8 cellular contexts compared by ENCODE assay signal in the genomic region with DNA sequence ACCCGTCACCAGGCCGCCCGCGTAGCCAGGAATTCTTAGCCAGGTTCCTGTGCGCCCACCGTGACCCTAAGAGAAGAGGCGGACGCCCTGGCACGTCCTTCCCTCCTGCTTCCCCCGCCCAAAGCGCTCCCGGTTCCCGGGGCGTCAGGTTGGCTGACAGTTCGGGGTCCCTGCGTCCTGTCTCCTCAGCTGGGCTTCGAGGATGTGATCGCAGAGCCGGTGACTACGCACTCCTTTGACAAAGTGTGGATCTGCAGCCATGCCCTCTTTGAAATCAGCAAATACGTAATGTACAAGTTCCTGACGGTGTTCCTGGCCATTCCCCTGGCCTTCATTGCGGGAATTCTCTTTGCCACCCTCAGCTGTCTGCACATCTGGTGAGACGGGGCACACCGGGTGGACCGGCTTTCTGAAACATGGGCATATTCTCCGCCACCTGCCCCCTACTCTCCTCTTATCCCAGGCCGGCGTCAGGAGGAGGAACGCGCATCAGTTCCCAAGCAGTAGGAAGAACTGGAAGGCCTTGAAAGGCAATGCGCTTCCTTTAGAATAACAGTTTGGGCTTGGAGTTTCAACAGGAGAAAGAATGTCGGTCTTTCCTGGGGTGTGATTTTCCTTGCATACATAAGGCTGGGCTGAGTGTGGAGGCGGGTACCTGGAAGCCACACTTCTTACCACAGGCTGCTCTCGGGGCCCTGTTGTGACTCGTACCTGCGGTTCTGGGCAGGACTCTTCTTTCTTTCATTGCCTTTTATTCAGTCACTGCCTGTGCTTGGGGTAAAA. TPM values are rescaled to one million over a fixed set of nuclear protein-coding genes. Genes with fewer than 3 reads are reported as not detected.
DNase-seq lines count a peak whose midpoint lies in the region; ATAC-seq and TF ChIP-seq lines count a peak whose summit lies in the region.

No MANE protein-coding gene starts in this region.

- H3K4me1 Mint-ChIP-seq in activated T-helper 2 cell treated with anti-CD3 and anti-CD28 coated beads, Interferon-gamma antibody, Interleukin-2, Interleukin-4, amounts not matched to agents 10 μg/mL and 5 μg/mL and 100 μg/mL, durations not matched to agents 14 hours and 24 hours and 36 hours (ENCODE audit: low read depth) = peaks cover 10% of the 10 kb centered on the region
- H3K4me1 Mint-ChIP-seq in osteocyte (ENCODE audit: unreplicated experiment) = peaks cover 41% of the 10 kb centered on the region

- H3K27me3 Mint-ChIP-seq in activated T-helper 2 cell treated with anti-CD3 and anti-CD28 coated beads, Interferon-gamma antibody, Interleukin-2, Interleukin-4, amounts not matched to agents 10 μg/mL and 5 μg/mL and 100 μg/mL, durations not matched to agents 14 hours and 24 hours and 36 hours (ENCODE audit: low read depth) = peaks cover 58% of the 10 kb centered on the region
- H3K27me3 Mint-ChIP-seq in osteocyte (ENCODE audit: unreplicated experiment) = no peaks in the 10 kb centered on the region

- peak; percentile 77 to 85 for ATAC-seq in activated CD4-positive, CD25-positive, alpha-beta regulatory T cell treated with anti-CD3 and anti-CD28 coated beads, Interleukin-2, amount 50 U/mL, for 24 hours

- H3K4me1 ChIP-seq in HUES48 (ENCODE audit: control insufficient read depth, insufficient read depth, low read length) = peaks cover 20% of the 10 kb centered on the region

- peak overlapping the region; percentile 38; the same call in 1 of the 2 replicates for H3K9ac ChIP-seq in HUES48 (ENCODE audit: low read depth, low read length)

- no peaks in the 10 kb centered on the region for H3K9me3 Mint-ChIP-seq in activated T-helper 2 cell treated with anti-CD3 and anti-CD28 coated beads, Interferon-gamma antibody, Interleukin-2, Interleukin-4, amounts not matched to agents 10 μg/mL and 5 μg/mL and 100 μg/mL, durations not matched to agents 14 hours and 24 hours and 36 hours
- peaks cover 5% of the 10 kb centered on the region for H3K9me3 Mint-ChIP-seq in osteocyte (ENCODE audit: unreplicated experiment)

- no peaks in the 10 kb centered on the region for H3K9me3 ChIP-seq in HUES48 (ENCODE audit: control insufficient read depth, insufficient read depth, low read length)

- H3K27ac ChIP-seq in HUES48 (ENCODE audit: low read depth, low read length) = peak overlapping the region; percentile 52

- H3K4me3 Mint-ChIP-seq in activated T-helper 2 cell treated with anti-CD3 and anti-CD28 coated beads, Interferon-gamma antibody, Interleukin-2, Interleukin-4, amounts not matched to agents 10 μg/mL and 5 μg/mL and 100 μg/mL, durations not matched to agents 14 hours and 24 hours and 36 hours (ENCODE audit: low read depth) = peak overlapping the region; percentile 51
- peak overlapping the region; percentile 95 for H3K4me3 Mint-ChIP-seq in osteocyte (ENCODE audit: unreplicated experiment)

- TF ChIP-seq CTCF in osteocyte (IDR thresholded peaks at IDR 0.05) = no peak

- no peaks in the 10 kb centered on the region for H3K36me3 ChIP-seq in HUES48 (ENCODE audit: control insufficient read depth, insufficient read depth, low read length)

- H3K27ac Mint-ChIP-seq in activated T-helper 2 cell treated with anti-CD3 and anti-CD28 coated beads, Interferon-gamma antibody, Interleukin-2, Interleukin-4, amounts not matched to agents 10 μg/mL and 5 μg/mL and 100 μg/mL, durations not matched to agents 14 hours and 24 hours and 36 hours = no peak overlapping the region
- peak overlapping the region; percentile 91 for H3K27ac Mint-ChIP-seq in osteocyte (ENCODE audit: unreplicated experiment)

- no peaks in the 10 kb centered on the region for H3K36me3 Mint-ChIP-seq in activated T-helper 2 cell treated with anti-CD3 and anti-CD28 coated beads, Interferon-gamma antibody, Interleukin-2, Interleukin-4, amounts not matched to agents 10 μg/mL and 5 μg/mL and 100 μg/mL, durations not matched to agents 14 hours and 24 hours and 36 hours (ENCODE audit: low read depth)
- peaks cover 4% of the 10 kb centered on the region for H3K36me3 Mint-ChIP-seq in osteocyte (ENCODE audit: unreplicated experiment)

- no peak for DNase-seq in activated CD4-positive, CD25-positive, alpha-beta regulatory T cell treated with anti-CD3 and anti-CD28 coated beads, Interleukin-2, amount 50 U/mL, for 72 hours
- DNase-seq in activated T-helper 2 cell treated with anti-CD3 and anti-CD28 coated beads, Interferon-gamma antibody, Interleukin-2, Interleukin-4, amounts not matched to agents 10 μg/mL and 5 μg/mL and 100 μg/mL, durations not matched to agents 14 hours and 24 hours and 36 hours (ENCODE audit: low spot score) = peak; percentile 11
- peak; percentile 82 for DNase-seq in glomerular visceral epithelial cell (ENCODE audit: extremely low spot score)
- no peak for DNase-seq in osteocyte (ENCODE audit: extremely low spot score, unreplicated experiment)
- no peak for DNase-seq in NCI-H345 treated with DMSO at 0.1 percent for 48 hours (lab: John Stamatoyannopoulos, UW; ENCODE audit: unreplicated experiment)
- DNase-seq in NCI-H1694 (lab: John Stamatoyannopoulos, UW) = no peak

- peaks cover 27% of the 10 kb centered on the region for H3K27me3 ChIP-seq in HUES48 (ENCODE audit: control insufficient read depth, insufficient read depth, low read length)

- intact Hi-C loops in activated T-helper 2 cell treated with anti-CD3 and anti-CD28 coated beads, Interferon-gamma antibody, Interleukin-2, Interleukin-4, amounts not matched to agents 10 μg/mL and 5 μg/mL and 100 μg/mL, durations not matched to agents 14 hours and 24 hours and 36 hours (cut with micrococcal nuclease) = loop anchor here (2.0 kb wide), 1 partner anchor 25 kb away; a partner anchor contains a TSS

- peak overlapping the region; percentile 87 for H3K4me3 ChIP-seq in HUES48 (ENCODE audit: low read depth, low read length)

RNA-seq across cellular contexts. Expression of a gene that starts 0.7 kb away (rescaled TPM):
- not detected in 2 replicates for total RNA-seq in activated T-helper 2 cell treated with anti-CD3 and anti-CD28 coated beads, Interferon-gamma antibody, Interleukin-2, Interleukin-4, amounts not matched to agents 10 μg/mL and 5 μg/mL and 100 μg/mL, durations not matched to agents 14 hours and 24 hours and 36 hours
- 81.6 and 86.8 TPM in 2 replicates for total RNA-seq in osteocyte

RNA-seq across cellular contexts. Expression of a gene that starts 24.6 kb away (rescaled TPM):
- 0.41 and 0.57 TPM in 2 replicates for total RNA-seq in activated T-helper 2 cell treated with anti-CD3 and anti-CD28 coated beads, Interferon-gamma antibody, Interleukin-2, Interleukin-4, amounts not matched to agents 10 μg/mL and 5 μg/mL and 100 μg/mL, durations not matched to agents 14 hours and 24 hours and 36 hours
- total RNA-seq in osteocyte = 492 and 502 TPM in 2 replicates

Comparison
In these comparisons a context has a peak if more than half of its experiments do, and no peak if none do; other contexts are left out.
1. DNase-seq: peak in activated T-helper 2 cell treated with anti-CD3 and anti-CD28 coated beads, Interferon-gamma antibody, Interleukin-2, Interleukin-4, amounts not matched to agents 10 μg/mL and 5 μg/mL and 100 μg/mL, durations not matched to agents 14 hours and 24 hours and 36 hours (single experiment) and glomerular visceral epithelial cell (single experiment); none in activated CD4-positive, CD25-positive, alpha-beta regulatory T cell treated with anti-CD3 and anti-CD28 coated beads, Interleukin-2, amount 50 U/mL, for 72 hours (single experiment), osteocyte (single experiment), NCI-H345 treated with DMSO at 0.1 percent for 48 hours (single experiment) and NCI-H1694 (single experiment).
2. RNA of a gene that starts 0.7 kb away (total RNA-seq): 81.6 to 86.8 TPM in osteocyte; not detected in activated T-helper 2 cell treated with anti-CD3 and anti-CD28 coated beads, Interferon-gamma antibody, Interleukin-2, Interleukin-4, amounts not matched to agents 10 μg/mL and 5 μg/mL and 100 μg/mL, durations not matched to agents 14 hours and 24 hours and 36 hours; every median in the first group is over 10 times any median in the second.
3. RNA of a gene that starts 24.6 kb away (total RNA-seq): 492 to 502 TPM in osteocyte; 0.41 to 0.57 TPM in activated T-helper 2 cell treated with anti-CD3 and anti-CD28 coated beads, Interferon-gamma antibody, Interleukin-2, Interleukin-4, amounts not matched to agents 10 μg/mL and 5 μg/mL and 100 μg/mL, durations not matched to agents 14 hours and 24 hours and 36 hours; every median in the first group is over 100 times any median in the second.